2 cellular contexts compared by ENCODE assay signal in the genomic region with DNA sequence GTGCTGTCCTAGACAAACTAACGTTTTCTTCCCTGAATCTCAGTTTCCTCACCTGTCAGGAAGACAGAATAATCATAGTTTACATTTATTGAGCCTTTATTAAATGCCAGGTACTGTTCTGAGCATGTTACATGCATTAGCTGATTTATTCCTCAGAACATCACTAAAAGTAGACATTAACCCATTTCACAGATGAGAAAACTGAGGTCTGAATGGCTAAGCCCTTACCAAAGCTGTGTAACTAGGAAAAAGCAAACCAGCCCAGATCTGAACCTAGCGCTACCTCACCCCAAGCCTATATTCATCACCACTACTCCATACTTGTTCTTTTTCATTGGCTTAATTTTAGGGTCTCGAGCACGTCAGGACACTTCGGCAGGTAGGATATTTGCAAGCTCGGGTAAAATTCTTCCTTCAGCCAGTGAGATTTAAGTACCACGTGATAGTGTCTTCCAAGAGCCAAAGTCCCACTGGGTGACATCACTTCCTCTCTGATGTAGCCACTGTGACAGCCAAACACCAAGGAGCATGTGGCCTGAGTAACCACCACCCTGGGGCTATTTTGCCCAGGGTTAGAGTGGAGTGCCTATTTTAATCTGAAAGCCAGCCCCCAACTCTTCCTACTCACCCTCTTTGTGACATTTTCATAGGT.
TF ChIP-seq lines count a peak whose summit lies in the region.

No MANE protein-coding gene starts in this region.

TF ChIP-seq in HepG2, 621 proteins besides CTCF, POLR2A, EP300 and RAD21 (continued from another document and continues in another):
- no peak for TF ChIP-seq PHF20 (CRISPR knock-in tag; IDR thresholded peaks at IDR 0.05)
- no peak for TF ChIP-seq GABPA (IDR thresholded peaks at IDR 0.05; ENCODE audit: low read depth, low read length)
- TF ChIP-seq GABPA (CRISPR knock-in tag; IDR thresholded peaks at IDR 0.05; ENCODE audit: low read depth): peak; percentile 64
- TF ChIP-seq TOE1 (CRISPR knock-in tag; IDR thresholded peaks at IDR 0.05): no peak
- TF ChIP-seq XBP1 (CRISPR knock-in tag; IDR thresholded peaks at IDR 0.05): no peak
- TF ChIP-seq CHD4 (IDR thresholded peaks at IDR 0.05; ENCODE audit: borderline replicate concordance, low read length): 0 out of 2 replicates have a peak, but pooled peaks have one; percentile 37
- TF ChIP-seq, protein P1, sequence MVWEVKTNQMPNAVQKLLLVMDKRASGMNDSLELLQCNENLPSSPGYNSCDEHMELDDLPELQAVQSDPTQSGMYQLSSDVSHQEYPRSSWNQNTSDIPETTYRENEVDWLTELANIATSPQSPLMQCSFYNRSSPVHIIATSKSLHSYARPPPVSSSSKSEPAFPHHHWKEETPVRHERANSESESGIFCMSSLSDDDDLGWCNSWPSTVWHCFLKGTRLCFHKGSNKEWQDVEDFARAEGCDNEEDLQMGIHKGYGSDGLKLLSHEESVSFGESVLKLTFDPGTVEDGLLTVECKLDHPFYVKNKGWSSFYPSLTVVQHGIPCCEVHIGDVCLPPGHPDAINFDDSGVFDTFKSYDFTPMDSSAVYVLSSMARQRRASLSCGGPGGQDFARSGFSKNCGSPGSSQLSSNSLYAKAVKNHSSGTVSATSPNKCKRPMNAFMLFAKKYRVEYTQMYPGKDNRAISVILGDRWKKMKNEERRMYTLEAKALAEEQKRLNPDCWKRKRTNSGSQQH (CRISPR knock-in tag; IDR thresholded peaks at IDR 0.05; ENCODE audit: low read depth): no peak
- TF ChIP-seq, protein P2, sequence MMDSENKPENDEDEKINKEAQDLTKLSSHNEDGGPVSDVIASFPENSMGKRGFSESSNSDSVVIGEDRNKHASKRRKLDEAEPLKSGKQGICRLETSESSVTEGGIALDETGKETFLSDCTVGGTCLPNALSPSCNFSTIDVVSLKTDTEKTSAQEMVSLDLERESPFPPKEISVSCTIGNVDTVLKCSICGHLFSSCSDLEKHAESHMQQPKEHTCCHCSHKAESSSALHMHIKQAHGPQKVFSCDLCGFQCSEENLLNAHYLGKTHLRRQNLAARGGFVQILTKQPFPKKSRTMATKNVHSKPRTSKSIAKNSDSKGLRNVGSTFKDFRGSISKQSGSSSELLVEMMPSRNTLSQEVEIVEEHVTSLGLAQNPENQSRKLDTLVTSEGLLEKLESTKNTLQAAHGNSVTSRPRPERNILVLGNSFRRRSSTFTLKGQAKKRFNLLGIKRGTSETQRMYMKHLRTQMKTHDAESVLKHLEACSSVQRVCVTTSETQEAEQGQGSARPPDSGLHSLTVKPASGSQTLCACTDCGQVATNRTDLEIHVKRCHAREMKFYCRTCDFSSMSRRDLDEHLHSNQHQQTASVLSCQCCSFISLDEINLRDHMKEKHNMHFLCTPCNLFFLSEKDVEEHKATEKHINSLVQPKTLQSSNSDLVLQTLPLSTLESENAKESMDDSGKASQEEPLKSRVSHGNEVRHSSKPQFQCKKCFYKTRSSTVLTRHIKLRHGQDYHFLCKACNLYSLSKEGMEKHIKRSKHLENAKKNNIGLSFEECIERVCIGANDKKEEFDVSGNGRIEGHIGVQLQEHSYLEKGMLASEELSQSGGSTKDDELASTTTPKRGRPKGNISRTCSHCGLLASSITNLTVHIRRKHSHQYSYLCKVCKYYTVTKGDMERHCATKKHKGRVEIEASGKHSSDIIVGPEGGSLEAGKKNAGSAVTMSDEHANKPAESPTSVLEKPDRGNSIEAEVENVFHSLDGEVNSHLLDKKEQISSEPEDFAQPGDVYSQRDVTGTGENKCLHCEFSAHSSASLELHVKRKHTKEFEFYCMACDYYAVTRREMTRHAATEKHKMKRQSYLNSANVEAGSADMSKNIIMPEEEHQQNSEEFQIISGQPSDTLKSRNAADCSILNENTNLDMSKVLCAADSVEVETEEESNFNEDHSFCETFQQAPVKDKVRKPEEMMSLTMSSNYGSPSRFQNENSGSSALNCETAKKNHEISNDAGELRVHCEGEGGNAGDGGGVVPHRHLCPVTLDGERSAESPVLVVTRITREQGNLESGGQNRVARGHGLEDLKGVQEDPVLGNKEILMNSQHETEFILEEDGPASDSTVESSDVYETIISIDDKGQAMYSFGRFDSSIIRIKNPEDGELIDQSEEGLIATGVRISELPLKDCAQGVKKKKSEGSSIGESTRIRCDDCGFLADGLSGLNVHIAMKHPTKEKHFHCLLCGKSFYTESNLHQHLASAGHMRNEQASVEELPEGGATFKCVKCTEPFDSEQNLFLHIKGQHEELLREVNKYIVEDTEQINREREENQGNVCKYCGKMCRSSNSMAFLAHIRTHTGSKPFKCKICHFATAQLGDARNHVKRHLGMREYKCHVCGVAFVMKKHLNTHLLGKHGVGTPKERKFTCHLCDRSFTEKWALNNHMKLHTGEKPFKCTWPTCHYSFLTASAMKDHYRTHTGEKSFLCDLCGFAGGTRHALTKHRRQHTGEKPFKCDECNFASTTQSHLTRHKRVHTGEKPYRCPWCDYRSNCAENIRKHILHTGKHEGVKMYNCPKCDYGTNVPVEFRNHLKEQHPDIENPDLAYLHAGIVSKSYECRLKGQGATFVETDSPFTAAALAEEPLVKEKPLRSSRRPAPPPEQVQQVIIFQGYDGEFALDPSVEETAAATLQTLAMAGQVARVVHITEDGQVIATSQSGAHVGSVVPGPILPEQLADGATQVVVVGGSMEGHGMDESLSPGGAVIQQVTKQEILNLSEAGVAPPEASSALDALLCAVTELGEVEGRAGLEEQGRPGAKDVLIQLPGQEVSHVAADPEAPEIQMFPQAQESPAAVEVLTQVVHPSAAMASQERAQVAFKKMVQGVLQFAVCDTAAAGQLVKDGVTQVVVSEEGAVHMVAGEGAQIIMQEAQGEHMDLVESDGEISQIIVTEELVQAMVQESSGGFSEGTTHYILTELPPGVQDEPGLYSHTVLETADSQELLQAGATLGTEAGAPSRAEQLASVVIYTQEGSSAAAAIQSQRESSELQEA (CRISPR knock-in tag; IDR thresholded peaks at IDR 0.05; ENCODE audit: not compliant biosample characterization): no peak
- no peak for TF ChIP-seq CEBPG (CRISPR knock-in tag; IDR thresholded peaks at IDR 0.05)
- no peak for TF ChIP-seq U2AF2 (IDR thresholded peaks at IDR 0.05; ENCODE audit: low read depth, low read length)
- peak; percentile 81 for TF ChIP-seq ZNF629 (CRISPR knock-in tag; conservative IDR thresholded peaks at IDR 0.05)
- peak; percentile 24; the same call in 1 of the 2 replicates for TF ChIP-seq GABPB1 (CRISPR knock-in tag; IDR thresholded peaks at IDR 0.05)
- TF ChIP-seq, protein P3, sequence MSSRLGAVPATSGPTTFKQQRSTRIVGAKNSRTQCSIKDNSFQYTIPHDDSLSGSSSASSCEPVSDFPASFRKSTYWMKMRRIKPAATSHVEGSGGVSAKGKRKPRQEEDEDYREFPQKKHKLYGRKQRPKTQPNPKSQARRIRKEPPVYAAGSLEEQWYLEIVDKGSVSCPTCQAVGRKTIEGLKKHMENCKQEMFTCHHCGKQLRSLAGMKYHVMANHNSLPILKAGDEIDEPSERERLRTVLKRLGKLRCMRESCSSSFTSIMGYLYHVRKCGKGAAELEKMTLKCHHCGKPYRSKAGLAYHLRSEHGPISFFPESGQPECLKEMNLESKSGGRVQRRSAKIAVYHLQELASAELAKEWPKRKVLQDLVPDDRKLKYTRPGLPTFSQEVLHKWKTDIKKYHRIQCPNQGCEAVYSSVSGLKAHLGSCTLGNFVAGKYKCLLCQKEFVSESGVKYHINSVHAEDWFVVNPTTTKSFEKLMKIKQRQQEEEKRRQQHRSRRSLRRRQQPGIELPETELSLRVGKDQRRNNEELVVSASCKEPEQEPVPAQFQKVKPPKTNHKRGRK (CRISPR knock-in tag; IDR thresholded peaks at IDR 0.05): no peak
- no peak for TF ChIP-seq MTF2 (CRISPR knock-in tag; IDR thresholded peaks at IDR 0.05; ENCODE audit: borderline replicate concordance)

TF ChIP-seq in HEK293, 187 proteins besides CTCF, POLR2A, EP300 and RAD21 (continued from another document):
- TF ChIP-seq MYNN (tag by site-specific recombination; IDR thresholded peaks at IDR 0.05; ENCODE audit: borderline replicate concordance) (no peak), ZNF19 (tag by site-specific recombination; IDR thresholded peaks at IDR 0.05; ENCODE audit: low read depth) (no peak), ZFP3 (tag by site-specific recombination; IDR thresholded peaks at IDR 0.05; ENCODE audit: low read depth) (no peak), ZNF311 (tag by site-specific recombination; IDR thresholded peaks at IDR 0.05; ENCODE audit: borderline replicate concordance) (no peak), ZBTB48 (tag by site-specific recombination; IDR thresholded peaks at IDR 0.05) (no peak), ZNF335 (tag by site-specific recombination; conservative IDR thresholded peaks at IDR 0.05) (0 out of 2 replicates have a peak, but pooled peaks have one; percentile 33), KLF10 (tag by site-specific recombination; IDR thresholded peaks at IDR 0.05) (no peak), OVOL3 (tag by site-specific recombination; IDR thresholded peaks at IDR 0.05) (no peak), ZNF555 (tag by site-specific recombination; conservative IDR thresholded peaks at IDR 0.05) (no peak), ZBTB17 (tag by site-specific recombination; IDR thresholded peaks at IDR 0.05) (0 out of 2 replicates have a peak, but pooled peaks have one; percentile 33), ZNF394 (tag by site-specific recombination; IDR thresholded peaks at IDR 0.05; ENCODE audit: borderline replicate concordance) (no peak), ZNF140 (tag by site-specific recombination; IDR thresholded peaks at IDR 0.05) (no peak), HOXA7 (CRISPR knock-in tag; IDR thresholded peaks at IDR 0.05; ENCODE audit: borderline replicate concordance) (no peak), ZNF302 (tag by site-specific recombination; IDR thresholded peaks at IDR 0.05; ENCODE audit: low read depth) (no peak), ZNF239 (tag by site-specific recombination; IDR thresholded peaks at IDR 0.05) (no peak), SETDB1 (IDR thresholded peaks at IDR 0.05; ENCODE audit: insufficient read length, low read length) (no peak), YY1 (tag by site-specific recombination; IDR thresholded peaks at IDR 0.05) (no peak), ZNF404 (tag by site-specific recombination; IDR thresholded peaks at IDR 0.05) (no peak), GLIS2 (tag by site-specific recombination; IDR thresholded peaks at IDR 0.05) (no peak)
- TF ChIP-seq, protein P4, sequence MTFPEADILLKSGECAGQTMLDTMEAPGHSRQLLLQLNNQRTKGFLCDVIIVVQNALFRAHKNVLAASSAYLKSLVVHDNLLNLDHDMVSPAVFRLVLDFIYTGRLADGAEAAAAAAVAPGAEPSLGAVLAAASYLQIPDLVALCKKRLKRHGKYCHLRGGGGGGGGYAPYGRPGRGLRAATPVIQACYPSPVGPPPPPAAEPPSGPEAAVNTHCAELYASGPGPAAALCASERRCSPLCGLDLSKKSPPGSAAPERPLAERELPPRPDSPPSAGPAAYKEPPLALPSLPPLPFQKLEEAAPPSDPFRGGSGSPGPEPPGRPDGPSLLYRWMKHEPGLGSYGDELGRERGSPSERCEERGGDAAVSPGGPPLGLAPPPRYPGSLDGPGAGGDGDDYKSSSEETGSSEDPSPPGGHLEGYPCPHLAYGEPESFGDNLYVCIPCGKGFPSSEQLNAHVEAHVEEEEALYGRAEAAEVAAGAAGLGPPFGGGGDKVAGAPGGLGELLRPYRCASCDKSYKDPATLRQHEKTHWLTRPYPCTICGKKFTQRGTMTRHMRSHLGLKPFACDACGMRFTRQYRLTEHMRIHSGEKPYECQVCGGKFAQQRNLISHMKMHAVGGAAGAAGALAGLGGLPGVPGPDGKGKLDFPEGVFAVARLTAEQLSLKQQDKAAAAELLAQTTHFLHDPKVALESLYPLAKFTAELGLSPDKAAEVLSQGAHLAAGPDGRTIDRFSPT (tag by site-specific recombination; IDR thresholded peaks at IDR 0.05): no peak
- TF ChIP-seq, protein P5, sequence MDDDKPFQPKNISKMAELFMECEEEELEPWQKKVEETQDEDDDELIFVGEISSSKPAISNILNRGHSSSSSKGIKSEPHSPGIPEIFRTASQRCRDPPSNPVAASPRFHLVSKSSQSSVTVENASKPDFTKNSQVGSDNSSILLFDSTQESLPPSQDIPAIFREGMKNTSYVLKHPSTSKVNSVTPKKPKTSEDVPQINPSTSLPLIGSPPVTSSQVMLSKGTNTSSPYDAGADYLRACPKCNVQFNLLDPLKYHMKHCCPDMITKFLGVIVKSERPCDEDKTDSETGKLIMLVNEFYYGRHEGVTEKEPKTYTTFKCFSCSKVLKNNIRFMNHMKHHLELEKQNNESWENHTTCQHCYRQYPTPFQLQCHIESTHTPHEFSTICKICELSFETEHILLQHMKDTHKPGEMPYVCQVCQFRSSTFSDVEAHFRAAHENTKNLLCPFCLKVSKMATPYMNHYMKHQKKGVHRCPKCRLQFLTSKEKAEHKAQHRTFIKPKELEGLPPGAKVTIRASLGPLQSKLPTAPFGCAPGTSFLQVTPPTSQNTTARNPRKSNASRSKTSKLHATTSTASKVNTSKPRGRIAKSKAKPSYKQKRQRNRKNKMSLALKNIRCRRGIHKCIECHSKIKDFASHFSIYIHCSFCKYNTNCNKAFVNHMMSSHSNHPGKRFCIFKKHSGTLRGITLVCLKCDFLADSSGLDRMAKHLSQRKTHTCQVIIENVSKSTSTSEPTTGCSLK (tag by site-specific recombination; IDR thresholded peaks at IDR 0.05): no peak
- TF ChIP-seq, protein P6, sequence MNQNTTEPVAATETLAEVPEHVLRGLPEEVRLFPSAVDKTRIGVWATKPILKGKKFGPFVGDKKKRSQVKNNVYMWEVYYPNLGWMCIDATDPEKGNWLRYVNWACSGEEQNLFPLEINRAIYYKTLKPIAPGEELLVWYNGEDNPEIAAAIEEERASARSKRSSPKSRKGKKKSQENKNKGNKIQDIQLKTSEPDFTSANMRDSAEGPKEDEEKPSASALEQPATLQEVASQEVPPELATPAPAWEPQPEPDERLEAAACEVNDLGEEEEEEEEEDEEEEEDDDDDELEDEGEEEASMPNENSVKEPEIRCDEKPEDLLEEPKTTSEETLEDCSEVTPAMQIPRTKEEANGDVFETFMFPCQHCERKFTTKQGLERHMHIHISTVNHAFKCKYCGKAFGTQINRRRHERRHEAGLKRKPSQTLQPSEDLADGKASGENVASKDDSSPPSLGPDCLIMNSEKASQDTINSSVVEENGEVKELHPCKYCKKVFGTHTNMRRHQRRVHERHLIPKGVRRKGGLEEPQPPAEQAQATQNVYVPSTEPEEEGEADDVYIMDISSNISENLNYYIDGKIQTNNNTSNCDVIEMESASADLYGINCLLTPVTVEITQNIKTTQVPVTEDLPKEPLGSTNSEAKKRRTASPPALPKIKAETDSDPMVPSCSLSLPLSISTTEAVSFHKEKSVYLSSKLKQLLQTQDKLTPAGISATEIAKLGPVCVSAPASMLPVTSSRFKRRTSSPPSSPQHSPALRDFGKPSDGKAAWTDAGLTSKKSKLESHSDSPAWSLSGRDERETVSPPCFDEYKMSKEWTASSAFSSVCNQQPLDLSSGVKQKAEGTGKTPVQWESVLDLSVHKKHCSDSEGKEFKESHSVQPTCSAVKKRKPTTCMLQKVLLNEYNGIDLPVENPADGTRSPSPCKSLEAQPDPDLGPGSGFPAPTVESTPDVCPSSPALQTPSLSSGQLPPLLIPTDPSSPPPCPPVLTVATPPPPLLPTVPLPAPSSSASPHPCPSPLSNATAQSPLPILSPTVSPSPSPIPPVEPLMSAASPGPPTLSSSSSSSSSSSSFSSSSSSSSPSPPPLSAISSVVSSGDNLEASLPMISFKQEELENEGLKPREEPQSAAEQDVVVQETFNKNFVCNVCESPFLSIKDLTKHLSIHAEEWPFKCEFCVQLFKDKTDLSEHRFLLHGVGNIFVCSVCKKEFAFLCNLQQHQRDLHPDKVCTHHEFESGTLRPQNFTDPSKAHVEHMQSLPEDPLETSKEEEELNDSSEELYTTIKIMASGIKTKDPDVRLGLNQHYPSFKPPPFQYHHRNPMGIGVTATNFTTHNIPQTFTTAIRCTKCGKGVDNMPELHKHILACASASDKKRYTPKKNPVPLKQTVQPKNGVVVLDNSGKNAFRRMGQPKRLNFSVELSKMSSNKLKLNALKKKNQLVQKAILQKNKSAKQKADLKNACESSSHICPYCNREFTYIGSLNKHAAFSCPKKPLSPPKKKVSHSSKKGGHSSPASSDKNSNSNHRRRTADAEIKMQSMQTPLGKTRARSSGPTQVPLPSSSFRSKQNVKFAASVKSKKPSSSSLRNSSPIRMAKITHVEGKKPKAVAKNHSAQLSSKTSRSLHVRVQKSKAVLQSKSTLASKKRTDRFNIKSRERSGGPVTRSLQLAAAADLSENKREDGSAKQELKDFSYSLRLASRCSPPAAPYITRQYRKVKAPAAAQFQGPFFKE (tag by site-specific recombination; IDR thresholded peaks at IDR 0.05; ENCODE audit: borderline replicate concordance): no peak
